12 cellular contexts compared by ENCODE assay signal in genomic region chr6:89895273-89895874, GRCh38. TPM values are rescaled to one million over a fixed set of nuclear protein-coding genes. Genes with fewer than 3 reads are reported as not detected.
DNase-seq lines count a peak whose midpoint lies in the region; ATAC-seq, FAIRE-seq and TF ChIP-seq lines count a peak whose summit lies in the region.
"Had no signal": no experiment of that assay in that cellular context is flagged by ENCODE, and none has a peak within 500 bp of the region (broad histone marks: within the 10 kb centered on the region; RNA-seq: fewer than 3 reads in every experiment).

No MANE protein-coding gene starts in this region.

- H3K4me3 ChIP-seq in AG04450 (ENCODE audit: low read depth, low read length) = no peak overlapping the region
- H3K4me3 ChIP-seq in astrocyte (ENCODE audit: insufficient read depth, low read depth, low read length) = no peak overlapping the region
- H3K4me3 ChIP-seq: sigmoid colon had no signal

- FAIRE-seq in astrocyte (lab: Jason Lieb, UNC) = no peak
- FAIRE-seq: G401.6 had no signal

- TF ChIP-seq CTCF in AG04450 (IDR thresholded peaks at IDR 0.05; ENCODE audit: low read depth, low read length) = 0 out of 2 replicates have a peak, but pooled peaks have one; percentile 1
- TF ChIP-seq CTCF in astrocyte (IDR thresholded peaks at IDR 0.05; ENCODE audit: insufficient read depth, low read depth, low read length) = no peak

- H3K4me1 Mint-ChIP-seq in astrocyte (ENCODE audit: low read depth, unreplicated experiment) (no peaks in the 10 kb centered on the region), immature natural killer cell (no peaks in the 10 kb centered on the region)
- no peaks in the 10 kb centered on the region for H3K4me1 Mint-ChIP-seq in activated T-helper 17 cell treated with anti-CD3 and anti-CD28 coated beads, Interleukin-2, amount 50 U/mL, for 72 hours

- peaks cover 5% of the 10 kb centered on the region for H3K27me3 ChIP-seq in AG04450 (ENCODE audit: control insufficient read depth, insufficient read depth, low read length)
- H3K27me3 ChIP-seq in astrocyte (ENCODE audit: insufficient read depth, low read length) = peaks cover 6% of the 10 kb centered on the region

- no peak overlapping the region for H3K9ac ChIP-seq in astrocyte (ENCODE audit: low read length)

- H4K20me1 ChIP-seq in astrocyte (ENCODE audit: insufficient read depth, low read length) = no peaks in the 10 kb centered on the region

- no peaks in the 10 kb centered on the region for H3K36me3 ChIP-seq in astrocyte (ENCODE audit: insufficient read depth, low read length)
- H3K36me3 ChIP-seq: sigmoid colon had no signal

- H3K27ac Mint-ChIP-seq in astrocyte (ENCODE audit: unreplicated experiment) = no peak overlapping the region
- H3K27ac Mint-ChIP-seq in activated T-helper 17 cell treated with anti-CD3 and anti-CD28 coated beads, Interleukin-2, amount 50 U/mL, for 72 hours = no peak overlapping the region
- H3K27ac Mint-ChIP-seq in immature natural killer cell = no peak overlapping the region
- H3K27ac Mint-ChIP-seq: dendritic cell treated with granulocyte-macrophage colony-stimulating factor and Interleukin-4, amounts not matched to agents 40 ng/mL and 50 ng/mL, for 4 days had no signal

- H3K4me3 Mint-ChIP-seq in astrocyte (ENCODE audit: unreplicated experiment) (no peak overlapping the region), immature natural killer cell (no peak overlapping the region)
- no peak overlapping the region for H3K4me3 Mint-ChIP-seq in activated T-helper 17 cell treated with anti-CD3 and anti-CD28 coated beads, Interleukin-2, amount 50 U/mL, for 72 hours
- H3K4me3 Mint-ChIP-seq: dendritic cell treated with granulocyte-macrophage colony-stimulating factor and Interleukin-4, amounts not matched to agents 40 ng/mL and 50 ng/mL, for 4 days had no signal

- DNase-seq in AG04450 (ENCODE audit: low read depth, low spot score) = peak; percentile 20
- DNase-seq in HT1080 (ENCODE audit: low read depth) = peak; percentile 53
- DNase-seq in astrocyte (ENCODE audit: low read depth) = peak; percentile 53
- DNase-seq in iris pigment epithelial cell (ENCODE audit: low read depth) = peak; percentile 69
- DNase-seq in NCI-H446 treated with DMSO at 0.1 percent for 48 hours (lab: John Stamatoyannopoulos, UW) = no peak
- no peak for DNase-seq in immature natural killer cell
- DNase-seq: sigmoid colon had no signal

- H3K4me1 ChIP-seq in astrocyte (ENCODE audit: insufficient read depth, low read length) = no peaks in the 10 kb centered on the region
- H3K4me1 ChIP-seq: sigmoid colon had no signal

- no peaks in the 10 kb centered on the region for H3K9me3 ChIP-seq in AG04450 (ENCODE audit: control insufficient read depth, insufficient read depth, low read length)
- peaks cover 3% of the 10 kb centered on the region for H3K9me3 ChIP-seq in astrocyte (ENCODE audit: insufficient read depth, low read depth, low read length)
- H3K9me3 ChIP-seq: sigmoid colon had no signal

- no peaks in the 10 kb centered on the region for H3K9me3 Mint-ChIP-seq in astrocyte (ENCODE audit: unreplicated experiment)
- H3K9me3 Mint-ChIP-seq in activated T-helper 17 cell treated with anti-CD3 and anti-CD28 coated beads, Interleukin-2, amount 50 U/mL, for 72 hours = no peaks in the 10 kb centered on the region
- H3K9me3 Mint-ChIP-seq in immature natural killer cell = no peaks in the 10 kb centered on the region
- H3K9me3 Mint-ChIP-seq: dendritic cell treated with granulocyte-macrophage colony-stimulating factor and Interleukin-4, amounts not matched to agents 40 ng/mL and 50 ng/mL, for 4 days had no signal

- CTCF ChIA-PET in AG04450 (lab: Charles Lee) = no interaction called here

- H3K27me3 Mint-ChIP-seq in astrocyte (ENCODE audit: low read depth, unreplicated experiment) (peaks cover 10% of the 10 kb centered on the region), immature natural killer cell (ENCODE audit: low read depth in 3 of 3) (peaks cover 6 to 23% (median 19%) of the 10 kb centered on the region in 3 donors)
- peaks cover 47% of the 10 kb centered on the region for H3K27me3 Mint-ChIP-seq in activated T-helper 17 cell treated with anti-CD3 and anti-CD28 coated beads, Interleukin-2, amount 50 U/mL, for 72 hours

- H3K27ac ChIP-seq in AG04450 (ENCODE audit: low read depth, low read length) (no peak overlapping the region), astrocyte (ENCODE audit: low read depth, low read length) (no peak overlapping the region)
- H3K27ac ChIP-seq: sigmoid colon had no signal

- H3K36me3 Mint-ChIP-seq in astrocyte (ENCODE audit: low read depth, unreplicated experiment) = no peaks in the 10 kb centered on the region
- H3K36me3 Mint-ChIP-seq in activated T-helper 17 cell treated with anti-CD3 and anti-CD28 coated beads, Interleukin-2, amount 50 U/mL, for 72 hours (ENCODE audit: low read depth) = no peaks in the 10 kb centered on the region
- H3K36me3 Mint-ChIP-seq in immature natural killer cell = no peaks in the 10 kb centered on the region

- POLR2A ChIA-PET in AG04450 (lab: Yijun Ruan, JAX) = no interaction called here

- H2AFZ ChIP-seq in astrocyte (ENCODE audit: low read depth, low read length) = no peak overlapping the region

- no peak for ATAC-seq in activated T-helper 17 cell treated with anti-CD3 and anti-CD28 coated beads, Interleukin-2, amount 50 U/mL, for 72 hours (replicated peaks)
- no peak for ATAC-seq in GM18873 (IDR thresholded peaks at IDR 0.05; ENCODE audit: low FRiP score, unreplicated experiment)
- ATAC-seq: Panc1 had no signal

- H3K4me2 ChIP-seq in astrocyte (ENCODE audit: low read length) = no peak overlapping the region

- no peaks in the 10 kb centered on the region for H3K79me2 ChIP-seq in astrocyte (ENCODE audit: insufficient read depth, low read length)

RNA-seq across cellular contexts. Expression of gene GJA10, which starts 1.1 kb away (rescaled TPM):
- polyA plus RNA-seq in AG04450 (2011; rRNA removed) (not detected in 2 replicates), immature natural killer cell (not detected)
- polyA minus RNA-seq in AG04450 (2011; rRNA and poly(A)+ RNA removed) = not detected in 2 replicates
- total RNA-seq in HT1080 (2014; rRNA removed; shearing (Covaris generic)) = not detected in 2 replicates
- not detected in 2 replicates for polyA plus RNA-seq in HT1080 (2015; cell fraction: cytosol; rRNA removed)
- not detected in 2 replicates for polyA plus RNA-seq in HT1080 (2015; cell fraction: nucleus; rRNA removed)
- not detected in 2 replicates for total RNA-seq in astrocyte
- total RNA-seq in activated T-helper 17 cell treated with anti-CD3 and anti-CD28 coated beads, Interleukin-2, amount 50 U/mL, for 72 hours = not detected
- total RNA-seq: sigmoid colon had no signal
- polyA plus RNA-seq: sigmoid colon had no signal

Comparison
In these comparisons a context has a peak if more than half of its experiments do, and no peak if none do; other contexts are left out.
1. DNase-seq: peak in AG04450 (single experiment), HT1080 (single experiment), astrocyte (single experiment) and iris pigment epithelial cell (single experiment); none in NCI-H446 treated with DMSO at 0.1 percent for 48 hours (single experiment) and immature natural killer cell (0 of 3).